Comparison of ENCODE assay signal across 1 cellular context in genomic region chr1:225658041-225658440, GRCh38.
TF ChIP-seq lines count a peak whose summit lies in the region.

No MANE protein-coding gene starts in this region.

TF ChIP-seq in A549, 52 proteins besides CTCF, POLR2A, EP300 and RAD21 (continued from another document):
- TF ChIP-seq REST (IDR thresholded peaks at IDR 0.05) (no peak), RARB (CRISPR knock-in tag; IDR thresholded peaks at IDR 0.05) (no peak), ZFP36 (IDR thresholded peaks at IDR 0.05; ENCODE audit: borderline replicate concordance, partially characterized antibody) (no peak)
TF ChIP-seq in A549: peak in this region for 0.
